In genomic region chr3:3333571-3333970, GRCh38 we compare ENCODE assay signal across 26 cellular contexts.
"Had no signal": no experiment of that assay in that cellular context is flagged by ENCODE, and none has a peak within 500 bp of the region (broad histone marks: within the 10 kb centered on the region; RNA-seq: fewer than 3 reads in every experiment).

No MANE protein-coding gene starts in this region.

- FAIRE-seq: colon, endometrium, endothelial cell of umbilical vein, frontal cortex had no signal

- H3K9me3 ChIP-seq: colonic mucosa, esophagus squamous epithelium, gastrocnemius medialis, gastroesophageal sphincter, heart left ventricle, heart right ventricle had no signal

- DNase-seq: colonic mucosa; cortex of kidney; dermis blood vessel endothelial cell; dorsolateral prefrontal cortex; effector CD8-positive, alpha-beta T cell; effector memory CD4-positive, alpha-beta T cell; effector memory CD8-positive, alpha-beta T cell; endodermal cell; erythroblast; esophagus squamous epithelium; foreskin fibroblast; foreskin keratinocyte; foreskin melanocyte; gastrocnemius medialis; glutamatergic neuron; head of caudate nucleus; heart left ventricle; heart right ventricle had no signal

- H3K4me3 ChIP-seq: colonic mucosa, coronary artery, dorsolateral prefrontal cortex, esophagus squamous epithelium, gastrocnemius medialis, gastroesophageal sphincter, heart left ventricle, heart right ventricle had no signal

- H3K4me1 ChIP-seq: colonic mucosa, esophagus squamous epithelium, foreskin keratinocyte, gastrocnemius medialis, gastroesophageal sphincter, heart left ventricle, heart right ventricle had no signal

- H3K36me3 ChIP-seq: colonic mucosa, esophagus squamous epithelium, gastrocnemius medialis, gastroesophageal sphincter, heart left ventricle, heart right ventricle had no signal

- H3K27ac ChIP-seq: colonic mucosa, coronary artery, dorsolateral prefrontal cortex, epithelial cell of prostate, esophagus squamous epithelium, foreskin keratinocyte, gastrocnemius medialis, gastroesophageal sphincter, heart left ventricle, heart right ventricle had no signal

- ATAC-seq: effector memory CD8-positive, alpha-beta T cell; esophagus mucosa; foreskin keratinocyte; gastrocnemius medialis; gastroesophageal sphincter; heart left ventricle; heart right ventricle had no signal

- H3K27me3 ChIP-seq: colonic mucosa, dorsolateral prefrontal cortex, esophagus squamous epithelium, foreskin keratinocyte, gastrocnemius medialis, gastroesophageal sphincter, heart left ventricle, heart right ventricle had no signal
